In the genomic region with DNA sequence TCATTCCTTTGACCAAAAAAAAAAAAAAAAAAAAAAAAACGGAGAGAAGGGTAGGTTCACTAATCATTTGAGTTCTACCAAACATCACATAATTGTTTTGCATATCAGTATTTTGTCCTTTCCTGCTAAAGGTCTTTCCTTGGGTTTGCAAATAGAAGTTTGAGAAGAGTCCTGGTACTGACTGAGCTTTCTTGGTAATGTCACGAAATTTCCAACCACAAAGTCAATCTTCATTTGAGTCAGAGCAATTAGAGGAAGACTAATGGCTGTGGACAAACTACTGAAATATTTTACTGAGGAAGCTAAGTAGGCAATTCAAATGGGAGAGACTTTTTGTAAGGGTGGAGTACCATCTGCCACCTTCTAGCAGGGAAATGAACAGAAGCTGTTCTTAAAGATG, we compare ENCODE assay signal across 17 cellular contexts. TPM values are rescaled to one million over a fixed set of nuclear protein-coding genes. Genes with fewer than 3 reads are reported as not detected.
DNase-seq lines count a peak whose midpoint lies in the region; ATAC-seq, FAIRE-seq and TF ChIP-seq lines count a peak whose summit lies in the region.
"Had no signal": no experiment of that assay in that cellular context is flagged by ENCODE, and none has a peak within 500 bp of the region (broad histone marks: within the 10 kb centered on the region; RNA-seq: fewer than 3 reads in every experiment).

No MANE protein-coding gene starts in this region.

- peaks cover 4% of the 10 kb centered on the region; the same call in 1 of the 2 replicates for H4K20me1 ChIP-seq in BLaER1

- no peak overlapping the region for H3K4me3 ChIP-seq in BLaER1
- H3K4me3 ChIP-seq: skin epidermis, vagina had no signal

- peak overlapping the region; percentile 38 for H3K4me2 ChIP-seq in BLaER1

- intact Hi-C loops in activated CD8-positive, alpha-beta T cell treated with anti-CD3 and anti-CD28 coated beads for 36 hours (cut with micrococcal nuclease) = loop anchor here (5.0 kb wide), 2 partner anchors 39 to 61 kb away; no protein-coding TSS in a partner anchor

- H3K9ac ChIP-seq in BLaER1 = no peak overlapping the region

- peak overlapping the region; percentile 87 for H3K27ac Mint-ChIP-seq in activated CD8-positive, alpha-beta T cell treated with anti-CD3 and anti-CD28 coated beads for 36 hours

- TF ChIP-seq CTCF in activated CD8-positive, alpha-beta T cell treated with anti-CD3 and anti-CD28 coated beads for 36 hours (IDR thresholded peaks at IDR 0.05) = no peak

- no peaks in the 10 kb centered on the region for H3K36me3 ChIP-seq in BLaER1
- H3K36me3 ChIP-seq: vagina had no signal

- peaks cover 42% of the 10 kb centered on the region for H3K4me1 ChIP-seq in BLaER1
- H3K4me1 ChIP-seq: vagina had no signal

- H3K27ac ChIP-seq in BLaER1 = no peak overlapping the region
- H3K27ac ChIP-seq: vagina had no signal

- H3K27me3 Mint-ChIP-seq in activated CD8-positive, alpha-beta T cell treated with anti-CD3 and anti-CD28 coated beads for 36 hours = no peaks in the 10 kb centered on the region
- H3K27me3 Mint-ChIP-seq: effector memory CD8-positive, alpha-beta T cell had no signal

- peaks cover 82% of the 10 kb centered on the region for H3K27me3 ChIP-seq in BLaER1
- H3K27me3 ChIP-seq: vagina had no signal

- H3K4me3 Mint-ChIP-seq in activated CD8-positive, alpha-beta T cell treated with anti-CD3 and anti-CD28 coated beads for 36 hours = peak overlapping the region; percentile 11

- POLR2A ChIA-PET in activated CD8-positive, alpha-beta T cell treated with anti-CD3 and anti-CD28 coated beads for 36 hours (lab: Charles Lee) = interaction anchor here (0.6 to 2.5 kb wide), 5 partner anchors 12 to 55 kb away, joined by 3 to 8 read pairs (median 3); no protein-coding TSS in a partner anchor

- CTCF ChIA-PET in activated CD8-positive, alpha-beta T cell treated with anti-CD3 and anti-CD28 coated beads for 36 hours (lab: Charles Lee) = interaction anchor here (1.0 to 1.8 kb wide), 7 partner anchors 9 to 69 kb away, joined by 3 to 6 read pairs (median 4); no protein-coding TSS in a partner anchor

- peaks cover 3% of the 10 kb centered on the region for H3K36me3 Mint-ChIP-seq in activated CD8-positive, alpha-beta T cell treated with anti-CD3 and anti-CD28 coated beads for 36 hours (ENCODE audit: low read depth)

- FAIRE-seq in GM18507 (lab: Jason Lieb, UNC) = peak; percentile 24

- no peak for DNase-seq in GM18507 (ENCODE audit: extremely low spot score, insufficient read length, low read depth)
- no peak for DNase-seq in activated CD8-positive, alpha-beta T cell treated with anti-CD3 and anti-CD28 coated beads for 36 hours
- no peak for DNase-seq in Kasumi-1 (lab: John Stamatoyannopoulos, UW)
- no peak for DNase-seq in RKO (ENCODE audit: low spot score)
- no peak for DNase-seq in stimulated activated CD4-positive, alpha-beta T cell treated with anti-CD3 and anti-CD28 coated beads, Interleukin-4, amount 100 ng/mL, for 24 hours
- DNase-seq: activated CD4-positive, alpha-beta T cell treated with anti-CD3 and anti-CD28 coated beads for 1 hour; AML-193; aorta; effector memory CD8-positive, alpha-beta T cell; NCI-H345 had no signal

- peak; percentile 68 for ATAC-seq in HG03378 (IDR thresholded peaks at IDR 0.05; ENCODE audit: unreplicated experiment)
- ATAC-seq in activated CD8-positive, alpha-beta T cell treated with anti-CD3 and anti-CD28 coated beads for 36 hours = peak; percentile 39
- no peak for ATAC-seq in GM19328 (IDR thresholded peaks at IDR 0.05; ENCODE audit: unreplicated experiment)

- peaks cover 6% of the 10 kb centered on the region for H3K9me3 Mint-ChIP-seq in activated CD8-positive, alpha-beta T cell treated with anti-CD3 and anti-CD28 coated beads for 36 hours
- H3K9me3 Mint-ChIP-seq: effector memory CD8-positive, alpha-beta T cell had no signal

- H3K9me3 ChIP-seq in BLaER1 = no peaks in the 10 kb centered on the region
- H3K9me3 ChIP-seq: vagina had no signal

- peaks cover 88% of the 10 kb centered on the region for H3K4me1 Mint-ChIP-seq in activated CD8-positive, alpha-beta T cell treated with anti-CD3 and anti-CD28 coated beads for 36 hours (ENCODE audit: low read depth)

RNA-seq across cellular contexts. Expression of a gene that starts 21.7 kb away (rescaled TPM):
- 1 to 10 TPM; 2.6 to 3.1 TPM for total RNA-seq in activated CD8-positive, alpha-beta T cell treated with anti-CD3 and anti-CD28 coated beads for 36 hours
- total RNA-seq: glomerular endothelial cell, MCF 10A, vagina had no signal
